In the genomic region with DNA sequence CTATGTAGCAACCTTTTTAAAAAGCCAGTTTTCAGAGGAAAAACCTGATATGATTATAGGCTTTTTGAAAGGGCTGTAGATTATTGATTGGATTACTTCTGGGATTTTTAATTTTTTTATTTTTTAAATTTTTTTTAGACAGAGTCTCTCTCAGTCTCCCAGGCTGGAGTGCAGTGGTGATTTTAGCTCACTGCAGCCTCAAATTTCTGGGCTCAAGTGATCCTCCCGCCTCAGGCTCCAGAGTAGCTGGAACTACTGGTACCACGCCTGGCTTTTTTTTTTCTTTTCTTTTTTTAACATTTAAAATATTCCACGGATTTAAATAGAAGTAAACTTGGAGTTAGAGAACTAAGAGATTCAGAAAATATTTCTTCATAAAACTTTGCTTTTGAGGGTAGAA, we compare ENCODE assay signal across 9 cellular contexts. TPM values are rescaled to one million over a fixed set of nuclear protein-coding genes. Genes with fewer than 3 reads are reported as not detected.
A peak's percentile ranks its signal among the peaks of the same experiment; 100 is the strongest.
DNase-seq lines count a peak whose midpoint lies in the region; ATAC-seq and TF ChIP-seq lines count a peak whose summit lies in the region.
"Had no signal": no experiment of that assay in that cellular context is flagged by ENCODE, and none has a peak within 500 bp of the region (broad histone marks: within the 10 kb centered on the region; RNA-seq: fewer than 3 reads in every experiment).

No MANE protein-coding gene starts in this region.

- no peak for ATAC-seq in activated CD4-positive, alpha-beta T cell treated with anti-CD3 and anti-CD28 coated beads for 36 hours
- ATAC-seq in stimulated activated effector memory CD8-positive, alpha-beta T cell treated with anti-CD3 and anti-CD28 coated beads, Interleukin-12 subunit alpha, Interleukin-12 subunit beta, amount 100 ng/mL, for 72 hours, result no peak

- intact Hi-C loops in activated CD4-positive, alpha-beta T cell treated with anti-CD3 and anti-CD28 coated beads for 36 hours (cut with DNase I, micrococcal nuclease), result loop anchor here in 1 of 2 experiments (2.0 kb wide), 1 partner anchor 63 kb away; a partner anchor contains a TSS
- intact Hi-C loops in esophagus squamous epithelium (cut with DNase I), result no loop called here

- peaks cover 33% of the 10 kb centered on the region for H3K36me3 Mint-ChIP-seq in activated CD4-positive, alpha-beta T cell treated with anti-CD3 and anti-CD28 coated beads for 36 hours (ENCODE audit: low read depth)
- peaks cover 60% of the 10 kb centered on the region for H3K36me3 Mint-ChIP-seq in stimulated activated effector memory CD8-positive, alpha-beta T cell treated with anti-CD3 and anti-CD28 coated beads, Interleukin-12 subunit alpha, Interleukin-12 subunit beta, amount 100 ng/mL, for 72 hours

- POLR2A ChIA-PET in activated CD4-positive, alpha-beta T cell treated with anti-CD3 and anti-CD28 coated beads for 36 hours (lab: Charles Lee), result no interaction called here

- H3K4me1 Mint-ChIP-seq in activated CD4-positive, alpha-beta T cell treated with anti-CD3 and anti-CD28 coated beads for 36 hours, result peaks cover 37% of the 10 kb centered on the region
- H3K4me1 Mint-ChIP-seq in stimulated activated effector memory CD8-positive, alpha-beta T cell treated with anti-CD3 and anti-CD28 coated beads, Interleukin-12 subunit alpha, Interleukin-12 subunit beta, amount 100 ng/mL, for 72 hours, result peaks cover 20% of the 10 kb centered on the region

- CTCF ChIA-PET in activated CD4-positive, alpha-beta T cell treated with anti-CD3 and anti-CD28 coated beads for 36 hours (lab: Charles Lee), result interaction anchor here (0.8 to 2.4 kb wide), 6 partner anchors 9 to 41 kb away, joined by 3 to 11 read pairs (median 3); no protein-coding TSS in a partner anchor

- no peaks in the 10 kb centered on the region for H3K9me3 Mint-ChIP-seq in activated CD4-positive, alpha-beta T cell treated with anti-CD3 and anti-CD28 coated beads for 36 hours (ENCODE audit: low read depth)
- no peaks in the 10 kb centered on the region for H3K9me3 Mint-ChIP-seq in stimulated activated effector memory CD8-positive, alpha-beta T cell treated with anti-CD3 and anti-CD28 coated beads, Interleukin-12 subunit alpha, Interleukin-12 subunit beta, amount 100 ng/mL, for 72 hours

- no peaks in the 10 kb centered on the region for H3K27me3 ChIP-seq in esophagus squamous epithelium
- H3K27me3 ChIP-seq: pancreas had no signal

- H3K4me1 ChIP-seq in esophagus squamous epithelium, result peaks cover 7 to 31% (median 8%) of the 10 kb centered on the region in 3 donors

- WGBS in esophagus squamous epithelium, 2 donors, result 44 to 55% methylated on average over 3 of the region's 3 CpGs

- no peak for TF ChIP-seq POLR2A in esophagus squamous epithelium (IDR thresholded peaks at IDR 0.05)

- H3K27ac Mint-ChIP-seq in activated CD4-positive, alpha-beta T cell treated with anti-CD3 and anti-CD28 coated beads for 36 hours, result peak overlapping the region; percentile 96
- peak overlapping the region; percentile 93 for H3K27ac Mint-ChIP-seq in stimulated activated effector memory CD8-positive, alpha-beta T cell treated with anti-CD3 and anti-CD28 coated beads, Interleukin-12 subunit alpha, Interleukin-12 subunit beta, amount 100 ng/mL, for 72 hours

- H3K9me3 ChIP-seq in SK-N-MC (ENCODE audit: low read depth, low read length) (no peaks in the 10 kb centered on the region; the same call in 1 of the 2 replicates), esophagus squamous epithelium (no peaks in the 10 kb centered on the region)
- H3K9me3 ChIP-seq: pancreas had no signal

- TF ChIP-seq CTCF in esophagus squamous epithelium (IDR thresholded peaks at IDR 0.05), result no peak

- H3K4me3 ChIP-seq in SK-N-MC (peak overlapping the region; percentile 97), esophagus squamous epithelium (peak overlapping the region; percentile 74 to 99 (median 92))

- H3K36me3 ChIP-seq in SK-N-MC (ENCODE audit: insufficient read depth, low read length) (peaks cover 49% of the 10 kb centered on the region), esophagus squamous epithelium (peaks cover 0 to 43% (median 8%) of the 10 kb centered on the region in 3 donors)

- DNase-seq in activated CD4-positive, alpha-beta T cell treated with anti-CD3 and anti-CD28 coated beads for 36 hours, result peak; percentile 13
- DNase-seq in activated CD4-positive, alpha-beta T cell treated with anti-CD3 and anti-CD28 coated beads, Interleukin-2, amount 50 U/mL, for 4 hours, result no peak
- no peak for DNase-seq in SK-N-MC (ENCODE audit: low read depth, low spot score)
- DNase-seq in esophagus squamous epithelium (lab: John Stamatoyannopoulos, UW), result no peak
- DNase-seq in stimulated activated effector memory CD8-positive, alpha-beta T cell treated with anti-CD3 and anti-CD28 coated beads, Interleukin-12 subunit alpha, Interleukin-12 subunit beta, amount 100 ng/mL, for 72 hours (ENCODE audit: low spot score in 2 of 2), result no peak
- no peak for DNase-seq in NCI-H2081 (lab: John Stamatoyannopoulos, UW)
- DNase-seq in NCI-H1694 treated with DMSO at 0.1 percent for 48 hours (lab: John Stamatoyannopoulos, UW), result no peak
- DNase-seq in kidney tubule cell (ENCODE audit: low spot score), result no peak

- H3K27me3 Mint-ChIP-seq in activated CD4-positive, alpha-beta T cell treated with anti-CD3 and anti-CD28 coated beads for 36 hours, result no peaks in the 10 kb centered on the region

- H3K9ac ChIP-seq in SK-N-MC (ENCODE audit: insufficient read length), result peak overlapping the region; percentile 95

- peak overlapping the region; percentile 88 for H3K4me3 Mint-ChIP-seq in activated CD4-positive, alpha-beta T cell treated with anti-CD3 and anti-CD28 coated beads for 36 hours
- peak overlapping the region; percentile 86 for H3K4me3 Mint-ChIP-seq in stimulated activated effector memory CD8-positive, alpha-beta T cell treated with anti-CD3 and anti-CD28 coated beads, Interleukin-12 subunit alpha, Interleukin-12 subunit beta, amount 100 ng/mL, for 72 hours

- no peak overlapping the region for H3K27ac ChIP-seq in SK-N-MC
- no peak overlapping the region for H3K27ac ChIP-seq in esophagus squamous epithelium

RNA-seq across cellular contexts. Expression of a gene that starts 1.2 kb away (rescaled TPM):
- total RNA-seq in activated CD4-positive, alpha-beta T cell treated with anti-CD3 and anti-CD28 coated beads for 36 hours, result 10 to 100 TPM; 45.2 to 72.4 TPM
- 10 to 100 TPM; 29.6 to 48.5 (median 43.6) TPM for total RNA-seq in esophagus squamous epithelium
